Comparison of ENCODE assay signal across 8 cellular contexts in the genomic region with DNA sequence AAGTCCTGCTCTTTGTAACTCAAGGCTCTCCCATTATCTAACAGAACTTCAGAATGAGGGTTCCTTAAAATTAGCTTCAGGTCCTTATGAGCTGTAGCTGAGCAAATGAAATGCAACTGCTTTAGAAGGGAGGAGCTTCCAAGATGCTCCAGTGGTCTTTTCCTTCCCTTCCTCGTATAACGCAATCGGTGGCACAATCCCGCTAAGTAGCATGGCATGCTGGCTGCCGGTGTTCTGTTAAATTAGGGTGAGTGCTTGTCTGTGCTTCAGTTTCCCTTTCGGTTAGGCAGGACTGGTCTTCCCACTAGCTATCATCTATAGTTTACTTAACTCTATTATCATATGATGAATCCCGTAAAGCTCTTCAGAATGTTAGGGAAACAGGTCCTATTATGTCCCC. TPM values are rescaled to one million over a fixed set of nuclear protein-coding genes. Genes with fewer than 3 reads are reported as not detected.
DNase-seq lines count a peak whose midpoint lies in the region; ATAC-seq and TF ChIP-seq lines count a peak whose summit lies in the region.

No MANE protein-coding gene starts in this region.

- no peaks in the 10 kb centered on the region for H3K36me3 ChIP-seq in CD8-positive, alpha-beta memory T cell (ENCODE audit: insufficient read depth, low read length)

- peak overlapping the region; percentile 95 for H3K4me3 ChIP-seq in CD8-positive, alpha-beta memory T cell (ENCODE audit: low read length)
- H3K4me3 ChIP-seq in epithelial cell of esophagus (ENCODE audit: low read length) = peak overlapping the region; percentile 63

- H3K4me1 ChIP-seq in CD8-positive, alpha-beta memory T cell (ENCODE audit: insufficient read depth, low read length) = peaks cover 51% of the 10 kb centered on the region

- DNase-seq in CD8-positive, alpha-beta memory T cell = peak in 2 of 5 donors; percentile 41 to 47
- peak; percentile 13 for DNase-seq in RKO (ENCODE audit: low spot score)
- DNase-seq in epithelial cell of esophagus (ENCODE audit: low read depth) = peak; percentile 39
- no peak for DNase-seq in natural killer cell treated with Interleukin-12 subunit alpha and Interleukin-12 subunit beta and Interleukin-15 and Interleukin-18, amount 100 ng/mL, for 72 hours (ENCODE audit: low spot score)
- DNase-seq in GDM1 (lab: John Stamatoyannopoulos, UW) = no peak
- no peak for DNase-seq in NCI-H446 (lab: John Stamatoyannopoulos, UW)

- H3K9me3 ChIP-seq in CD8-positive, alpha-beta memory T cell (ENCODE audit: low read length) = no peaks in the 10 kb centered on the region

- H3K4me3 Mint-ChIP-seq in CD8-positive, alpha-beta memory T cell = peak overlapping the region; percentile 94 to 99 (median 98)
- peak overlapping the region; percentile 96 for H3K4me3 Mint-ChIP-seq in natural killer cell treated with Interleukin-12 subunit alpha and Interleukin-12 subunit beta and Interleukin-15 and Interleukin-18, amount 100 ng/mL, for 72 hours

- peaks cover 53 to 59% (median 55%) of the 10 kb centered on the region in 3 donors for H3K4me1 Mint-ChIP-seq in CD8-positive, alpha-beta memory T cell
- H3K4me1 Mint-ChIP-seq in natural killer cell treated with Interleukin-12 subunit alpha and Interleukin-12 subunit beta and Interleukin-15 and Interleukin-18, amount 100 ng/mL, for 72 hours (ENCODE audit: low read depth in 2 of 2) = peaks cover 51 to 53% of the 10 kb centered on the region in 2 donors

- CTCF ChIA-PET in CD8-positive, alpha-beta memory T cell (lab: Charles Lee) = interaction anchor here (0.7 to 4.6 kb wide), 7 partner anchors 12 to 77 kb away, joined by 3 to 18 read pairs (median 4); no protein-coding TSS in a partner anchor

- no peak for TF ChIP-seq CTCF in epithelial cell of esophagus (IDR thresholded peaks at IDR 0.05; ENCODE audit: insufficient read depth, low read depth, low read length, missing control alignments)

- H3K27me3 Mint-ChIP-seq in CD8-positive, alpha-beta memory T cell = no peaks in the 10 kb centered on the region
- no peaks in the 10 kb centered on the region for H3K27me3 Mint-ChIP-seq in natural killer cell treated with Interleukin-12 subunit alpha and Interleukin-12 subunit beta and Interleukin-15 and Interleukin-18, amount 100 ng/mL, for 72 hours

- POLR2A ChIA-PET in CD8-positive, alpha-beta memory T cell (lab: Charles Lee) = interaction anchor here (1.7 kb wide), 1 partner anchor 18 kb away, joined by 14 read pairs; no protein-coding TSS in a partner anchor

- peak overlapping the region; percentile 71 to 99 (median 94) for H3K27ac Mint-ChIP-seq in CD8-positive, alpha-beta memory T cell
- H3K27ac Mint-ChIP-seq in natural killer cell treated with Interleukin-12 subunit alpha and Interleukin-12 subunit beta and Interleukin-15 and Interleukin-18, amount 100 ng/mL, for 72 hours = peak overlapping the region; percentile 76 to 78

- peak overlapping the region; percentile 80 for H3K27ac ChIP-seq in CD8-positive, alpha-beta memory T cell (ENCODE audit: low read depth, low read length)

- peaks cover 10 to 26% (median 11%) of the 10 kb centered on the region in 3 donors for H3K36me3 Mint-ChIP-seq in CD8-positive, alpha-beta memory T cell
- peaks cover 2% of the 10 kb centered on the region for H3K36me3 Mint-ChIP-seq in natural killer cell treated with Interleukin-12 subunit alpha and Interleukin-12 subunit beta and Interleukin-15 and Interleukin-18, amount 100 ng/mL, for 72 hours

- no peaks in the 10 kb centered on the region for H3K27me3 ChIP-seq in CD8-positive, alpha-beta memory T cell (ENCODE audit: insufficient read depth, low read length, poor library complexity, severe bottlenecking)

- H3K9me3 Mint-ChIP-seq in CD8-positive, alpha-beta memory T cell = no peaks in the 10 kb centered on the region
- H3K9me3 Mint-ChIP-seq in natural killer cell treated with Interleukin-12 subunit alpha and Interleukin-12 subunit beta and Interleukin-15 and Interleukin-18, amount 100 ng/mL, for 72 hours = peaks cover 5% of the 10 kb centered on the region

- ATAC-seq in GM21786 (IDR thresholded peaks at IDR 0.05; ENCODE audit: unreplicated experiment) (peak; percentile 28), HG02623 (IDR thresholded peaks at IDR 0.05; ENCODE audit: unreplicated experiment) (no peak)
- peak; percentile 59 to 63 for ATAC-seq in natural killer cell treated with Interleukin-12 subunit alpha and Interleukin-12 subunit beta and Interleukin-15 and Interleukin-18, amount 100 ng/mL, for 72 hours

RNA-seq across cellular contexts. Expression of a gene that starts 0.9 kb away (rescaled TPM):
- total RNA-seq in CD8-positive, alpha-beta memory T cell = 10 to 100 TPM; 30.4 to 31.8 TPM
- 39.3 TPM for polyA plus RNA-seq in CD8-positive, alpha-beta memory T cell
- 10 to 100 TPM; 11.2 to 19.3 TPM for total RNA-seq in natural killer cell treated with Interleukin-12 subunit alpha and Interleukin-12 subunit beta and Interleukin-15 and Interleukin-18, amount 100 ng/mL, for 72 hours

Comparison
In these comparisons a context has a peak if more than half of its experiments do, and no peak if none do; other contexts are left out.
1. DNase-seq: peak in RKO (single experiment) and epithelial cell of esophagus (single experiment); none in natural killer cell treated with Interleukin-12 subunit alpha and Interleukin-12 subunit beta and Interleukin-15 and Interleukin-18, amount 100 ng/mL, for 72 hours (single experiment), GDM1 (single experiment) and NCI-H446 (0 of 2).